In the genomic region with DNA sequence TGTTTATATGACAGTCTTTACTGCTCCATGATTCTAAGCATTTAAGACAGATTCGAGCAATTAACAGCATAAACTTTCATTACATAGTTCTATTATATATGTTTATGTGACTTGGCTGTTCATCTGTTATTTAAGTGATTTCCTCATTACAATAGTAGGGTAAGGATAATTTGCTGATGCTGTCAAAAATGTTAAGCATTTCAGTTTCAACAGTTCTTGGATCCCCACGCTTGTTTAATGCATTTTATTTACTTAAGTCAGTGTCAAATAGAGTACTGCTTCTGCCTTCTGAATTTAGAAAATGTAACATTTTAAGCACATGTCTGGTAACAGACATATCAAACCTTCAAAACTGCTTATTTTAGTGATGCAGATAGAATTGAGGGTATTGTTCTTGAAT, we compare ENCODE assay signal across 20 cellular contexts. TPM values are rescaled to one million over a fixed set of nuclear protein-coding genes. Genes with fewer than 3 reads are reported as not detected.
DNase-seq lines count a peak whose midpoint lies in the region; ATAC-seq, FAIRE-seq and TF ChIP-seq lines count a peak whose summit lies in the region.
"Had no signal": no experiment of that assay in that cellular context is flagged by ENCODE, and none has a peak within 500 bp of the region (broad histone marks: within the 10 kb centered on the region; RNA-seq: fewer than 3 reads in every experiment).

No MANE protein-coding gene starts in this region.

- peak; percentile 59 for FAIRE-seq in GM12891 (lab: Jason Lieb, UNC)

- no peak overlapping the region for H3K27ac Mint-ChIP-seq in T-cell
- H3K27ac Mint-ChIP-seq: activated naive CD8-positive, alpha-beta T cell; naive B cell had no signal

- H3K4me1 ChIP-seq in fibroblast of lung (ENCODE audit: control insufficient read depth, extremely low read depth, insufficient read depth, low read length) (no peaks in the 10 kb centered on the region), gastrocnemius medialis (peaks cover 89 to 90% of the 10 kb centered on the region in 2 donors), ascending aorta (peaks cover 0 to 3% of the 10 kb centered on the region in 2 donors)
- H3K4me1 ChIP-seq: breast epithelium had no signal

- ATAC-seq in gastrocnemius medialis (no peak), T-cell (replicated peaks in 1 of 4) (no peak)
- ATAC-seq: gastroesophageal sphincter; stimulated activated naive CD8-positive, alpha-beta T cell treated with anti-CD3 and anti-CD28 coated beads, Interleukin-15, Interleukin-2, amounts not matched to agents 100 U/mL and 50 U/mL, for 24 hours had no signal

- peaks cover 6 to 11% of the 10 kb centered on the region in 2 donors for H3K27me3 Mint-ChIP-seq in T-cell
- H3K27me3 Mint-ChIP-seq: naive B cell had no signal

- H3K79me2 ChIP-seq in fibroblast of lung (ENCODE audit: control insufficient read depth, insufficient read depth, low read length): peaks cover 10% of the 10 kb centered on the region

- CTCF ChIA-PET in T-cell (lab: Charles Lee): interaction anchor here in 1 of 2 donors (0.6 kb wide), 1 partner anchor 21 kb away, joined by 3 read pairs; no protein-coding TSS in a partner anchor

- H3K9ac ChIP-seq in SK-N-MC (ENCODE audit: insufficient read length) (no peak overlapping the region), fibroblast of lung (ENCODE audit: insufficient read depth, low read length) (no peak overlapping the region)

- TF ChIP-seq POLR2A in GM12891 (IDR thresholded peaks at IDR 0.05; ENCODE audit: low read depth, low read length): no peak
- no peak for TF ChIP-seq POLR2A in gastrocnemius medialis (IDR thresholded peaks at IDR 0.05)

- H3K4me1 Mint-ChIP-seq in T-cell: no peaks in the 10 kb centered on the region

- H2AFZ ChIP-seq in fibroblast of lung (ENCODE audit: low read length): no peak overlapping the region

- no peaks in the 10 kb centered on the region for H3K36me3 Mint-ChIP-seq in T-cell
- H3K36me3 Mint-ChIP-seq: activated naive CD8-positive, alpha-beta T cell; memory B cell; naive B cell had no signal

- no peak for TF ChIP-seq CTCF in fibroblast of lung (conservative IDR thresholded peaks at IDR 0.05 in 1 of 2, IDR thresholded peaks at IDR 0.05 in 1 of 2; ENCODE audit: low read depth in 1 of 2, low read length in 2 of 2)
- TF ChIP-seq CTCF in gastrocnemius medialis (IDR thresholded peaks at IDR 0.05 in 4 of 5, conservative IDR thresholded peaks at IDR 0.05 in 1 of 5): no peak
- TF ChIP-seq CTCF in ascending aorta (IDR thresholded peaks at IDR 0.05): no peak

- no peaks in the 10 kb centered on the region for H3K27me3 ChIP-seq in fibroblast of lung (ENCODE audit: control insufficient read depth, insufficient read depth, low read length)
- H3K27me3 ChIP-seq in gastrocnemius medialis: no peaks in the 10 kb centered on the region
- H3K27me3 ChIP-seq in ascending aorta: no peaks in the 10 kb centered on the region
- H3K27me3 ChIP-seq: breast epithelium, gastroesophageal sphincter, tibial artery had no signal

- DNase-seq in GM12891 (ENCODE audit: insufficient read length, low spot score) (no peak), SK-N-MC (ENCODE audit: low read depth, low spot score) (no peak), fibroblast of lung (ENCODE audit: low read depth in 2 of 2) (peak in 1 of 2 donors; percentile 65), gastrocnemius medialis (no peak), T-cell (no peak), ascending aorta (ENCODE audit: low spot score in 2 of 2) (no peak), DMS 273 (lab: John Stamatoyannopoulos, UW; ENCODE audit: unreplicated experiment) (no peak)
- DNase-seq in activated CD8-positive, alpha-beta memory T cell treated with anti-CD3 and anti-CD28 coated beads for 24 hours: no peak
- DNase-seq: activated CD4-positive, alpha-beta T cell treated with anti-CD3 and anti-CD28 coated beads for 1 hour; kidney glomerular epithelial cell; naive B cell; stimulated activated CD4-positive, alpha-beta T cell treated with anti-CD3 and anti-CD28 coated beads, Interleukin-2, amount 100 ng/mL, for 24 hours; stimulated activated naive CD8-positive, alpha-beta T cell treated with anti-CD3 and anti-CD28 coated beads, Interleukin-15, Interleukin-2, amounts not matched to agents 100 U/mL and 50 U/mL, for 24 hours; SW 1271; tibial artery had no signal

- H3K9me3 Mint-ChIP-seq in T-cell: no peaks in the 10 kb centered on the region
- H3K9me3 Mint-ChIP-seq: memory B cell, naive B cell had no signal

- H3K36me3 ChIP-seq in SK-N-MC (ENCODE audit: insufficient read depth, low read length): peaks cover 6% of the 10 kb centered on the region; the same call in 1 of the 2 replicates
- H3K36me3 ChIP-seq in fibroblast of lung (ENCODE audit: control insufficient read depth, insufficient read depth, low read length): no peaks in the 10 kb centered on the region
- H3K36me3 ChIP-seq in gastrocnemius medialis: no peaks in the 10 kb centered on the region
- no peaks in the 10 kb centered on the region for H3K36me3 ChIP-seq in ascending aorta
- H3K36me3 ChIP-seq: breast epithelium, gastroesophageal sphincter, tibial artery had no signal

- no peaks in the 10 kb centered on the region for H4K20me1 ChIP-seq in fibroblast of lung (ENCODE audit: control insufficient read depth, extremely low read depth, insufficient read depth, low read length)

- peak overlapping the region; percentile 30 for H3K4me2 ChIP-seq in fibroblast of lung (ENCODE audit: extremely low read depth, insufficient read depth, low read length)

- H3K9me3 ChIP-seq in SK-N-MC (ENCODE audit: low read depth, low read length) (no peaks in the 10 kb centered on the region), fibroblast of lung (ENCODE audit: control insufficient read depth, insufficient read depth, low read depth, low read length) (no peaks in the 10 kb centered on the region), gastrocnemius medialis (no peaks in the 10 kb centered on the region), ascending aorta (no peaks in the 10 kb centered on the region)
- H3K9me3 ChIP-seq: breast epithelium, gastroesophageal sphincter, HAP-1, tibial artery had no signal

- POLR2A ChIA-PET in T-cell (lab: Charles Lee): no interaction called here

- no peak overlapping the region for H3K4me3 Mint-ChIP-seq in T-cell
- H3K4me3 Mint-ChIP-seq: activated naive CD8-positive, alpha-beta T cell; memory B cell; naive B cell had no signal

- intact Hi-C loops in gastrocnemius medialis (cut with DNase I; ENCODE audit: low total_unique reads) (loop anchor here (10.0 kb wide), 2 partner anchors 285 to 1055 kb away; a partner anchor contains a TSS), ascending aorta (cut with DNase I) (no loop called here)

- in situ Hi-C loops in gastrocnemius medialis (cut with MboI; ENCODE audit: low sequenced_read_pairs in 4 of 4): loop anchor here (5.0 to 25.0 kb wide), 5 partner anchors 155 to 345 kb away; no protein-coding TSS in a partner anchor

- H3K27ac ChIP-seq in SK-N-MC (peak overlapping the region; percentile 8; the same call in 1 of the 2 replicates), fibroblast of lung (ENCODE audit: insufficient read depth, low read length) (no peak overlapping the region), gastrocnemius medialis (peak overlapping the region; percentile 88 to 93 (median 91)), ascending aorta (no peak overlapping the region)
- H3K27ac ChIP-seq: breast epithelium, gastroesophageal sphincter, tibial artery had no signal

- H3K4me3 ChIP-seq in SK-N-MC (no peak overlapping the region), fibroblast of lung (replicated peaks in 1 of 4; ENCODE audit: control extremely low read depth in 1 of 4, insufficient read depth in 1 of 4, low read depth in 3 of 4, low read length in 4 of 4) (no peak overlapping the region), gastrocnemius medialis (peak overlapping the region in 3 of 4 donors; percentile 18 to 44 (median 29)), ascending aorta (no peak overlapping the region)
- H3K4me3 ChIP-seq: breast epithelium, gastroesophageal sphincter, HAP-1, tibial artery had no signal

TF ChIP-seq in GM12891, 5 proteins besides CTCF, POLR2A, EP300 and RAD21:
- TF ChIP-seq PAX5 (IDR thresholded peaks at IDR 0.05; ENCODE audit: insufficient read depth, low read length, severe bottlenecking) (no peak), TAF1 (IDR thresholded peaks at IDR 0.05; ENCODE audit: low read depth, low read length) (no peak), POU2F2 (IDR thresholded peaks at IDR 0.05; ENCODE audit: low read depth, low read length) (no peak), SPI1 (IDR thresholded peaks at IDR 0.05; ENCODE audit: low read depth, low read length) (no peak), POLR2AphosphoS5 (IDR thresholded peaks at IDR 0.05; ENCODE audit: low read depth, low read length) (no peak)

RNA-seq across cellular contexts. Expression of a gene that starts 8.1 kb away (rescaled TPM):
- 23.4 TPM for polyA plus RNA-seq in GM12891 (2012; ENCODE audit: low read depth, missing spikeins)
- total RNA-seq in fibroblast of lung (49.1 and 57.6 TPM in 2 replicates), gastrocnemius medialis (10 to 100 TPM; 40.3 to 60.6 (median 53.6) TPM), T-cell (10 to 100 TPM in 1 of 5 donors, 1 to 10 TPM in 4; 2.6 to 11.0 (median 6.6) TPM), ascending aorta (180 TPM)
- polyA plus RNA-seq in fibroblast of lung: 42.3 and 48.9 TPM in 2 replicates
- 20.2 and 28.5 TPM in 2 replicates for polyA plus RNA-seq in fibroblast of lung (2012)
- 97.6 and 116 TPM in 2 replicates for polyA minus RNA-seq in fibroblast of lung (ENCODE audit: low replicate concordance)

Comparison
In these comparisons a context has a peak if more than half of its experiments do, and no peak if none do; other contexts are left out.
1. H3K27ac ChIP-seq: peak in SK-N-MC (single experiment) and gastrocnemius medialis (4 of 4); none in fibroblast of lung (single experiment) and ascending aorta (0 of 2).
2. H3K4me3 ChIP-seq: peak in gastrocnemius medialis (3 of 4); none in SK-N-MC (single experiment), fibroblast of lung (0 of 4) and ascending aorta (0 of 2).